Comparison of ENCODE assay signal across 18 cellular contexts in the genomic region with DNA sequence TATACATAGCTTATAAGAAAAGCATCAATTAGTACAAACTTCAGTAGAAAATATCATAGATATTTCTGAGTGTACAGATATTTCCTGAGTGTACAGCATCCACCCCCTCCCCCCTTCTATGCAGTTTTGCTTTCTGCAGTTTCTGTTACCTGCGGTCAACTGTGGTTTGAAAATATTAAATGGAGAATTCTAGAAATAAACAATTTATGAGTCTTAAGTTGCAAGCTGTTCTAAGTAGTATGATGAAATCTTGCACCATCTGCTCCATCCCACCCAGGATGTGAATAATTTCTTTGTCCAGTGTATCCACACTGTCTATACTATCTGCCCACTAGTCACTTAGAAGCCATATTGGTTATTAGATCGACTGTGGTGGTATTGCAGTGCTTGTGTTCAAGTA.
"Had no signal": no experiment of that assay in that cellular context is flagged by ENCODE, and none has a peak within 500 bp of the region (broad histone marks: within the 10 kb centered on the region; RNA-seq: fewer than 3 reads in every experiment).

No MANE protein-coding gene starts in this region.

- H3K27ac ChIP-seq: heart left ventricle, neutrophil, psoas muscle, right lobe of liver, skin epidermis, stomach, thoracic aorta, transverse colon had no signal

- H3K27me3 ChIP-seq: heart left ventricle, neutrophil, right lobe of liver, stomach, transverse colon had no signal

- H3K4me3 ChIP-seq: heart left ventricle, mucosa of descending colon, psoas muscle, right lobe of liver, skin epidermis, stomach, thoracic aorta, transverse colon had no signal

- H3K9me3 ChIP-seq: neutrophil, psoas muscle, right lobe of liver, thoracic aorta, transverse colon had no signal

- H3K4me1 ChIP-seq: heart left ventricle, psoas muscle, right lobe of liver, stomach, transverse colon had no signal

- DNase-seq: effector memory CD4-positive, alpha-beta T cell; foreskin melanocyte; heart left ventricle; hippocampal formation; mammary epithelial cell; mucosa of descending colon; naive thymus-derived CD8-positive, alpha-beta T cell; psoas muscle; retina; right lobe of liver; stimulated activated CD4-positive, alpha-beta T cell treated with anti-CD3 and anti-CD28 coated beads, Interleukin-2, amount 100 ng/mL, for 24 hours; stimulated activated naive CD4-positive, alpha-beta T cell; stomach; substantia nigra; transverse colon had no signal

- H3K36me3 ChIP-seq: heart left ventricle, neutrophil, right lobe of liver, stomach, thoracic aorta, transverse colon had no signal
